8 cellular contexts compared by ENCODE assay signal in the genomic region with DNA sequence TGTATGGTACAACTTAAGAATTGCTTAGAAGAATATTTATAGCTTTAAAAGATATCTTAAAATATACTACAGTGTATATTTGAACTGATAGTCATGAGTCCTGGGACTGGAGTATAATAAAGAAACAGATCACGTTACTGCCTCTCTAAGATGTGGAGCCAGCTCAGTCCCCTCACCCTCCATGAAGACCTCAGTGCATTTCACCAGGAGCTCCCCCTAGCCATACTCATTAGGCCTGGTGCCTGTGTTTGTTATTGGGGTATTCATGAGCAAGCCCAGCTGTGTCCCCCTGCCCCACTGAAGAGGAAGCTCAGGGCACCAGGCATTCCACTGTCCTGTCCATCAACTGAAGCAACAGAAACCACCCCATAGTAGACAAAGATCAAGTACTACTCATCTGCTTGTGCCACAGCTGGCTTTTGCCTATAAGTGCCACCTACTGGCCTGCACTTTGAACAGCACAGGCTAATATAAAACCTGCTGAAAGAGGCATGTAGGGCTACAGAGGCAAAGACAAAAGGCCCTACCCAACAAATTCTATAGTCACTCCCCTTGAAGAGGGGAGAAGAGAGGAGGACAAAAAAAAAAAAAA.
A peak's percentile ranks its signal among the peaks of the same experiment; 100 is the strongest.
DNase-seq lines count a peak whose midpoint lies in the region; ATAC-seq and TF ChIP-seq lines count a peak whose summit lies in the region.

No MANE protein-coding gene starts in this region.

- intact Hi-C loops in right lobe of liver (cut with DNase I) = no loop called here

- peaks cover 5% of the 10 kb centered on the region for H3K9me3 Mint-ChIP-seq in natural killer cell treated with Interleukin-12 subunit alpha and Interleukin-12 subunit beta and Interleukin-15 and Interleukin-18, amount 100 ng/mL, for 72 hours

- no peaks in the 10 kb centered on the region for H3K27me3 ChIP-seq in right lobe of liver

- 45% methylated on average over 1 of the region's 1 CpG for WGBS in right lobe of liver (ENCODE audit: insufficient coverage, low coverage, low lambda C conversion rate, missing lambda C conversion rate)

- TF ChIP-seq CTCF in AG10803 (conservative IDR thresholded peaks at IDR 0.05; ENCODE audit: low read length) (peak; percentile 53), VCaP (conservative IDR thresholded peaks at IDR 0.05) (peak; percentile 81), right lobe of liver (IDR thresholded peaks at IDR 0.05) (peak; percentile 28 to 57 (median 46))

- ATAC-seq in GM18867 (IDR thresholded peaks at IDR 0.05; ENCODE audit: unreplicated experiment) = peak; percentile 98
- ATAC-seq in right lobe of liver = peak; percentile 69 to 84 (median 82)
- ATAC-seq in natural killer cell treated with Interleukin-12 subunit alpha and Interleukin-12 subunit beta and Interleukin-15 and Interleukin-18, amount 100 ng/mL, for 72 hours = no peak

- H3K27ac ChIP-seq in VCaP (no peak overlapping the region), right lobe of liver (no peak overlapping the region)

- no peaks in the 10 kb centered on the region for H3K27me3 Mint-ChIP-seq in natural killer cell treated with Interleukin-12 subunit alpha and Interleukin-12 subunit beta and Interleukin-15 and Interleukin-18, amount 100 ng/mL, for 72 hours

- H3K4me3 ChIP-seq in AG10803 (ENCODE audit: low read length) = no peak overlapping the region
- no peak overlapping the region for H3K4me3 ChIP-seq in right lobe of liver

- H3K4me1 ChIP-seq in right lobe of liver = no peaks in the 10 kb centered on the region

- TF ChIP-seq POLR2A in right lobe of liver (IDR thresholded peaks at IDR 0.05) = no peak

- H3K36me3 ChIP-seq in right lobe of liver = no peaks in the 10 kb centered on the region

- no peaks in the 10 kb centered on the region for H3K4me1 Mint-ChIP-seq in natural killer cell treated with Interleukin-12 subunit alpha and Interleukin-12 subunit beta and Interleukin-15 and Interleukin-18, amount 100 ng/mL, for 72 hours (ENCODE audit: low read depth in 2 of 2)

- no peaks in the 10 kb centered on the region for H3K9me3 ChIP-seq in right lobe of liver

- no peaks in the 10 kb centered on the region for H3K36me3 Mint-ChIP-seq in natural killer cell treated with Interleukin-12 subunit alpha and Interleukin-12 subunit beta and Interleukin-15 and Interleukin-18, amount 100 ng/mL, for 72 hours

- no peak overlapping the region for H3K4me3 Mint-ChIP-seq in natural killer cell treated with Interleukin-12 subunit alpha and Interleukin-12 subunit beta and Interleukin-15 and Interleukin-18, amount 100 ng/mL, for 72 hours

- peak; percentile 13 for DNase-seq in AG10803 (ENCODE audit: low read depth)
- peak; percentile 24 for DNase-seq in HT-29 (ENCODE audit: low spot score)
- no peak for DNase-seq in right lobe of liver
- DNase-seq in Ammon's horn (ENCODE audit: low spot score) = no peak
- no peak for DNase-seq in natural killer cell treated with Interleukin-12 subunit alpha and Interleukin-12 subunit beta and Interleukin-15 and Interleukin-18, amount 100 ng/mL, for 72 hours (ENCODE audit: low spot score)
- DNase-seq in NCI-H1694 treated with DMSO at 0.1 percent for 48 hours (lab: John Stamatoyannopoulos, UW) = no peak

- no peak overlapping the region for H3K27ac Mint-ChIP-seq in natural killer cell treated with Interleukin-12 subunit alpha and Interleukin-12 subunit beta and Interleukin-15 and Interleukin-18, amount 100 ng/mL, for 72 hours

Comparison
In these comparisons a context has a peak if more than half of its experiments do, and no peak if none do; other contexts are left out.
1. DNase-seq: peak in AG10803 (single experiment) and HT-29 (single experiment); none in right lobe of liver (0 of 3), Ammon's horn (single experiment), natural killer cell treated with Interleukin-12 subunit alpha and Interleukin-12 subunit beta and Interleukin-15 and Interleukin-18, amount 100 ng/mL, for 72 hours (single experiment) and NCI-H1694 treated with DMSO at 0.1 percent for 48 hours (single experiment).
2. ATAC-seq: peak in GM18867 (single experiment) and right lobe of liver (4 of 4); none in natural killer cell treated with Interleukin-12 subunit alpha and Interleukin-12 subunit beta and Interleukin-15 and Interleukin-18, amount 100 ng/mL, for 72 hours (0 of 2).
3. Peak in every context shown above with its lines, with median percentiles within 50 percentile points of each other: CTCF ChIP-seq.